Comparison of ENCODE assay signal across 24 cellular contexts in genomic region chr3:54443572-54444161, GRCh38.
DNase-seq lines count a peak whose midpoint lies in the region; ATAC-seq and TF ChIP-seq lines count a peak whose summit lies in the region.
"Had no signal": no experiment of that assay in that cellular context is flagged by ENCODE, and none has a peak within 500 bp of the region (broad histone marks: within the 10 kb centered on the region; RNA-seq: fewer than 3 reads in every experiment).

No MANE protein-coding gene starts in this region.

- intact Hi-C loops in left ventricle myocardium superior (cut with micrococcal nuclease) (no loop called here), right cardiac atrium (cut with DNase I) (no loop called here), mammary epithelial cell (cut with micrococcal nuclease) (no loop called here), uterus (cut with DNase I; ENCODE audit: low total_unique reads) (no loop called here)

- no peak overlapping the region for H3K27ac ChIP-seq in right cardiac atrium (ENCODE audit: low read length)
- H3K27ac ChIP-seq in mammary epithelial cell (ENCODE audit: insufficient read depth, low read depth, low read length), result no peak overlapping the region
- no peak overlapping the region for H3K27ac ChIP-seq in liver (ENCODE audit: low read depth in 1 of 2, low read length in 2 of 2)
- no peak overlapping the region for H3K27ac ChIP-seq in uterus
- H3K27ac ChIP-seq in coronary artery, result no peak overlapping the region
- H3K27ac ChIP-seq: ascending aorta, epithelial cell of prostate, vagina had no signal

- DNase-seq in left ventricle myocardium superior, result peak; percentile 38
- no peak for DNase-seq in right cardiac atrium
- peak; percentile 19 for DNase-seq in mammary epithelial cell
- peak; percentile 18 to 28 for DNase-seq in uterus
- no peak for DNase-seq in coronary artery (ENCODE audit: low spot score)
- DNase-seq in NCI-H1105 treated with DMSO at 0.1 percent for 48 hours (lab: John Stamatoyannopoulos, UW), result no peak
- no peak for DNase-seq in omental fat pad (ENCODE audit: low spot score)
- DNase-seq: activated CD4-positive, alpha-beta T cell treated with anti-CD3 and anti-CD28 coated beads, Interleukin-2, amount 50 U/mL, for 1 hour; central memory CD4-positive, alpha-beta T cell; NCI-H1417; NCI-H2081 treated with DMSO at 0.1 percent for 48 hours; NCI-H446; stimulated activated CD4-positive, alpha-beta T cell treated with anti-CD3 and anti-CD28 coated beads, Interleukin-4, amount 100 ng/mL, for 1 hour; stimulated activated naive B cell treated with anti-CD40 and anti-IgM and Interleukin-4, amounts not matched to agents 10 μg/mL and 1 μg/mL and 100 μg/mL, for 72 hours; T-helper 9 cell had no signal

- H3K36me3 ChIP-seq in mammary epithelial cell (ENCODE audit: insufficient read depth, low read length), result no peaks in the 10 kb centered on the region
- H3K36me3 ChIP-seq in liver (ENCODE audit: control insufficient read depth in 4 of 4, insufficient read depth in 3 of 4, low read depth in 1 of 4, low read length in 3 of 4), result no peaks in the 10 kb centered on the region
- H3K36me3 ChIP-seq in uterus, result no peaks in the 10 kb centered on the region
- H3K36me3 ChIP-seq: ascending aorta, HAP-1, vagina had no signal

- CTCF ChIA-PET in mammary epithelial cell (lab: Charles Lee; ENCODE audit: low non-redundant PET), result no interaction called here

- dilution Hi-C loops in mammary epithelial cell (cut with HindIII; ENCODE audit: low sequenced_read_pairs), result no loop called here

- H3K4me1 ChIP-seq in right cardiac atrium (ENCODE audit: control insufficient read depth, insufficient read depth, low read length) (no peaks in the 10 kb centered on the region), mammary epithelial cell (ENCODE audit: insufficient read depth, low read length) (no peaks in the 10 kb centered on the region), liver (ENCODE audit: control insufficient read depth in 4 of 4, insufficient read depth in 4 of 4, low read length in 3 of 4) (no peaks in the 10 kb centered on the region), uterus (no peaks in the 10 kb centered on the region)
- H3K4me1 ChIP-seq: Caco-2, HAP-1 had no signal

- no peaks in the 10 kb centered on the region for H3K27me3 ChIP-seq in right cardiac atrium (ENCODE audit: control insufficient read depth, insufficient read depth)
- no peaks in the 10 kb centered on the region for H3K27me3 ChIP-seq in mammary epithelial cell (ENCODE audit: insufficient read depth, low read length)
- H3K27me3 ChIP-seq in liver (ENCODE audit: control insufficient read depth in 4 of 4, insufficient read depth in 4 of 4, low read length in 3 of 4), result no peaks in the 10 kb centered on the region
- no peaks in the 10 kb centered on the region for H3K27me3 ChIP-seq in uterus
- H3K27me3 ChIP-seq: ascending aorta, vagina had no signal

- no peak for TF ChIP-seq RAD21 in liver (IDR thresholded peaks at IDR 0.05)

- no peaks in the 10 kb centered on the region for H4K20me1 ChIP-seq in mammary epithelial cell (ENCODE audit: insufficient read depth, low read length)

- no peak overlapping the region for H2AFZ ChIP-seq in mammary epithelial cell (ENCODE audit: low read depth, low read length)

- no peak overlapping the region for H3K4me3 ChIP-seq in right cardiac atrium (ENCODE audit: low read length)
- H3K4me3 ChIP-seq in mammary epithelial cell (replicated peaks in 1 of 3; ENCODE audit: insufficient read depth in 1 of 3, low read depth in 2 of 3, low read length in 3 of 3), result no peak overlapping the region
- no peak overlapping the region for H3K4me3 ChIP-seq in liver (ENCODE audit: low read depth in 1 of 3, low read length in 3 of 3)
- H3K4me3 ChIP-seq in uterus, result no peak overlapping the region
- H3K4me3 ChIP-seq in coronary artery, result no peak overlapping the region
- H3K4me3 ChIP-seq: ascending aorta, HAP-1, lung, vagina had no signal

- TF ChIP-seq CTCF in mammary epithelial cell (conservative IDR thresholded peaks at IDR 0.05 in 1 of 2, IDR thresholded peaks at IDR 0.05 in 1 of 2; ENCODE audit: extremely low read depth in 1 of 2, insufficient read depth in 1 of 2, low read depth in 1 of 2, low read length in 2 of 2), result no peak
- no peak for TF ChIP-seq CTCF in liver (IDR thresholded peaks at IDR 0.05; ENCODE audit: low read depth, low read length, missing input control)
- no peak for TF ChIP-seq CTCF in uterus (IDR thresholded peaks at IDR 0.05)
- TF ChIP-seq CTCF in coronary artery (IDR thresholded peaks at IDR 0.05), result no peak
- no peak for TF ChIP-seq CTCF in omental fat pad (IDR thresholded peaks at IDR 0.05)

- WGBS in right cardiac atrium, result 46% methylated on average over 11 of the region's 11 CpGs
- WGBS in mammary epithelial cell (ENCODE audit: low coverage, missing lambda C conversion rate), result 24% methylated on average over 11 of the region's 11 CpGs
- 45% methylated on average over 11 of the region's 11 CpGs for WGBS in liver

- in situ Hi-C loops in mammary epithelial cell (cut with MboI; ENCODE audit: low sequenced_read_pairs in 2 of 2), result loop anchor here in 1 of 2 donors (25.0 kb wide), 1 partner anchor 394 kb away; no protein-coding TSS in a partner anchor

- H3K9me3 ChIP-seq in right cardiac atrium (ENCODE audit: control insufficient read depth, low read length) (no peaks in the 10 kb centered on the region), mammary epithelial cell (replicated peaks; ENCODE audit: insufficient read depth, low read length) (no peaks in the 10 kb centered on the region), liver (ENCODE audit: control insufficient read depth in 4 of 4, low read length in 3 of 4) (no peaks in the 10 kb centered on the region), uterus (no peaks in the 10 kb centered on the region)
- H3K9me3 ChIP-seq: ascending aorta, Caco-2, HAP-1, vagina had no signal

- ATAC-seq in left ventricle myocardium superior (peak; percentile 77), right cardiac atrium (no peak), omental fat pad (ENCODE audit: low FRiP score) (no peak)
- ATAC-seq: activated naive CD4-positive, alpha-beta T cell treated with anti-CD3 and anti-CD28 coated beads, Interleukin-2, amount 50 U/mL, for 72 hours; stimulated activated naive B cell treated with anti-CD40 and anti-IgM and Interleukin-4, amounts not matched to agents 10 μg/mL and 1 μg/mL and 100 μg/mL, for 72 hours; WTC11 had no signal

- H3K9ac ChIP-seq in mammary epithelial cell (ENCODE audit: insufficient read depth, low read length), result no peak overlapping the region
- no peak overlapping the region for H3K9ac ChIP-seq in liver (ENCODE audit: low read depth in 1 of 2, low read length in 2 of 2)

- H3K4me2 ChIP-seq in mammary epithelial cell (ENCODE audit: insufficient read depth, low read depth, low read length), result peak overlapping the region; percentile 35

- no peaks in the 10 kb centered on the region for H3K79me2 ChIP-seq in mammary epithelial cell (ENCODE audit: insufficient read depth, low read length)

- BruUV-seq in mammary epithelial cell (replicated peaks; lab: Mats Ljungman, UMichigan), result no TSS peak

- TF ChIP-seq POLR2A in uterus (IDR thresholded peaks at IDR 0.05), result no peak

TF ChIP-seq in liver, 16 proteins besides CTCF, POLR2A, EP300 and RAD21:
- TF ChIP-seq HNF4G (IDR thresholded peaks at IDR 0.05) (no peak), HNF4A (conservative IDR thresholded peaks at IDR 0.05) (peak; percentile 9 to 13)

Comparison
In these comparisons a context has a peak if more than half of its experiments do, and no peak if none do; other contexts are left out.
1. DNase-seq: peak in left ventricle myocardium superior (single experiment), mammary epithelial cell (single experiment) and uterus (2 of 2); none in right cardiac atrium (0 of 3), coronary artery (single experiment), NCI-H1105 treated with DMSO at 0.1 percent for 48 hours (single experiment) and omental fat pad (single experiment).